ENCODE assay signal across 8 cellular contexts in genomic region chr16:54283735-54284318, GRCh38. TPM values are rescaled to one million over a fixed set of nuclear protein-coding genes. Genes with fewer than 3 reads are reported as not detected.
A peak's percentile ranks its signal among the peaks of the same experiment; 100 is the strongest.
DNase-seq lines count a peak whose midpoint lies in the region; ATAC-seq, FAIRE-seq and TF ChIP-seq lines count a peak whose summit lies in the region.

No MANE protein-coding gene starts in this region.

- H3T11ph ChIP-seq in H9 (ENCODE audit: low read length) = no peak overlapping the region

- no peak overlapping the region for H3K9ac ChIP-seq in H9 (ENCODE audit: extremely low read depth, insufficient read length, low read length)

- no peaks in the 10 kb centered on the region; a peak in 1 of 5 replicates for H3K9me3 Mint-ChIP-seq in H9
- H3K9me3 Mint-ChIP-seq in chondrocyte (ENCODE audit: low read depth) = no peaks in the 10 kb centered on the region

- H3K4me3 Mint-ChIP-seq in H9 (peak overlapping the region; percentile 29 to 60), chondrocyte (ENCODE audit: unreplicated experiment) (peak overlapping the region; percentile 20)

- no peak for TF ChIP-seq RAD21 in A549 (conservative IDR thresholded peaks at IDR 0.05 in 1 of 2, IDR thresholded peaks at IDR 0.05 in 1 of 2)

- H3K4ac ChIP-seq in H9 (ENCODE audit: low read depth, low read length) = no peak overlapping the region

- no peaks in the 10 kb centered on the region; a peak in 1 of 7 replicates for H3K36me3 Mint-ChIP-seq in H9 (ENCODE audit: insufficient read depth in 1 of 3, low read depth in 3 of 3)
- H3K36me3 Mint-ChIP-seq in chondrocyte (ENCODE audit: low read depth) = peaks cover 1% of the 10 kb centered on the region

- H3K79me1 ChIP-seq in H9 (ENCODE audit: insufficient read depth, low read depth, low read length, poor library complexity, severe bottlenecking) = no peaks in the 10 kb centered on the region

- WGBS in A549 (ENCODE audit: missing lambda C conversion rate) = 75% methylated on average over 24 of the region's 31 CpGs
- no CpG with 5 or more reads among the region's 31 CpGs for WGBS in H9 (ENCODE audit: extremely low coverage, insufficient read length, low lambda C conversion rate)

- H3K27ac Mint-ChIP-seq in H9 (no peak overlapping the region), chondrocyte (ENCODE audit: unreplicated experiment) (no peak overlapping the region)

- no peak overlapping the region for H4K5ac ChIP-seq in H9 (ENCODE audit: insufficient read length, low read depth, low read length)

- peak overlapping the region; percentile 92 for H3K4me2 ChIP-seq in A549
- peak overlapping the region; percentile 41 for H3K4me2 ChIP-seq in H9 (ENCODE audit: insufficient read depth, insufficient read length, low read length)

- no peak for DNase-seq in A549 (ENCODE audit: low read depth in 1 of 2, low spot score in 1 of 2)
- no peak for DNase-seq in H9
- DNase-seq in chondrocyte (ENCODE audit: low spot score) = no peak
- peak; percentile 78 for DNase-seq in mesenteric fat pad (ENCODE audit: low spot score)
- no peak for DNase-seq in HTR-8/SVneo (ENCODE audit: insufficient read length, low spot score)
- DNase-seq in UCSD-AML1 (lab: John Stamatoyannopoulos, UW; ENCODE audit: unreplicated experiment) = no peak

- no peaks in the 10 kb centered on the region for H3K79me2 ChIP-seq in H9 (ENCODE audit: insufficient read depth, low read length)

- H3K23me2 ChIP-seq in H9 (ENCODE audit: insufficient read length, low read depth, low read length, poor library complexity, severe bottlenecking) = peaks cover 28% of the 10 kb centered on the region

- H3K4me1 ChIP-seq in A549 = peaks cover 20% of the 10 kb centered on the region; the same call in 1 of the 3 replicates
- no peaks in the 10 kb centered on the region for H3K4me1 ChIP-seq in H9 (ENCODE audit: insufficient read depth, low read length)

- H3K56ac ChIP-seq in H9 (ENCODE audit: insufficient read length, low read depth, low read length) = no peak overlapping the region

- H3K27ac ChIP-seq in A549 (peak overlapping the region in 1 of 2 experiments; percentile 92; a peak in 3 of 6 replicates), H9 (ENCODE audit: insufficient read length, low read depth, low read length) (no peak overlapping the region)

- FAIRE-seq in A549 (lab: Jason Lieb, UNC) = no peak
- no peak for FAIRE-seq in HTR-8/SVneo (lab: Jason Lieb, UNC)

- H3K9me3 ChIP-seq in A549 (no peaks in the 10 kb centered on the region), H9 (ENCODE audit: control insufficient read depth, low read depth, low read length) (no peaks in the 10 kb centered on the region)

- ATAC-seq in A549 (no peak), GM18519 (IDR thresholded peaks at IDR 0.05; ENCODE audit: low FRiP score, unreplicated experiment) (no peak), GM19397 (IDR thresholded peaks at IDR 0.05; ENCODE audit: unreplicated experiment) (no peak)

- peaks cover 91% of the 10 kb centered on the region for H3K27me3 Mint-ChIP-seq in H9 (ENCODE audit: low read depth)
- peaks cover 55% of the 10 kb centered on the region for H3K27me3 Mint-ChIP-seq in chondrocyte (ENCODE audit: low read depth)

- no peak for TF ChIP-seq POLR2A in A549 (IDR thresholded peaks at IDR 0.05; ENCODE audit: low read length)

- peaks cover 62% of the 10 kb centered on the region for H3K27me3 ChIP-seq in H9 (ENCODE audit: insufficient read depth, low read length)

- TF ChIP-seq EP300 in A549 (IDR thresholded peaks at IDR 0.05) = no peak

- H2BK5ac ChIP-seq in H9 (ENCODE audit: insufficient read length, low read length) = no peak overlapping the region

- H2AK5ac ChIP-seq in H9 (ENCODE audit: insufficient read length, low read length) = no peak overlapping the region

- no peak overlapping the region for H4K8ac ChIP-seq in H9 (replicated peaks; ENCODE audit: insufficient read length, low read depth, low read length)

- H3K4me1 Mint-ChIP-seq in H9 = peaks cover 25 to 37% of the 10 kb centered on the region in 2 experiments
- peaks cover 33% of the 10 kb centered on the region for H3K4me1 Mint-ChIP-seq in chondrocyte (ENCODE audit: low read depth)

- H3K4me3 ChIP-seq in A549 = peak overlapping the region; percentile 80

- CTCF ChIA-PET in A549 (lab: Yijun Ruan, JAX) = interaction anchor here (1.4 kb wide), 1 partner anchor 394 kb away, joined by 3 read pairs; no protein-coding TSS in a partner anchor

- H2BK120ac ChIP-seq in H9 (ENCODE audit: low read depth, low read length, poor library complexity, severe bottlenecking) = no peak overlapping the region

- H2AFZ ChIP-seq in H9 (ENCODE audit: low read length) = no peak overlapping the region

- no peak overlapping the region for H2BK20ac ChIP-seq in H9 (ENCODE audit: low read depth, low read length, poor library complexity, severe bottlenecking)

- H3K14ac ChIP-seq in H9 (ENCODE audit: insufficient read depth, low read length) = no peak overlapping the region

- no peak overlapping the region for H3K18ac ChIP-seq in H9 (ENCODE audit: insufficient read length, low read depth, low read length)

- H2BK15ac ChIP-seq in H9 (ENCODE audit: low read depth, low read length) = no peak overlapping the region

- H3K23ac ChIP-seq in H9 (ENCODE audit: insufficient read length, low read depth, low read length) = no peak overlapping the region

- H2BK12ac ChIP-seq in H9 (ENCODE audit: insufficient read length, low read depth, low read length) = no peak overlapping the region

- H4K91ac ChIP-seq in H9 (ENCODE audit: insufficient read length, low read depth, low read length) = no peak overlapping the region

- POLR2A ChIA-PET in A549 (lab: Yijun Ruan, JAX) = no interaction called here

- no peaks in the 10 kb centered on the region for H4K20me1 ChIP-seq in H9 (ENCODE audit: control insufficient read depth, insufficient read depth, insufficient read length)

- TF ChIP-seq CTCF in A549 (IDR thresholded peaks at IDR 0.05) (no peak), H9 (conservative IDR thresholded peaks at IDR 0.05) (no peak), chondrocyte (IDR thresholded peaks at IDR 0.05) (no peak)

TF ChIP-seq in A549, 52 proteins besides CTCF, POLR2A, EP300 and RAD21:
- TF ChIP-seq CHD4 (IDR thresholded peaks at IDR 0.05; ENCODE audit: borderline replicate concordance) = no peak
- no peak for TF ChIP-seq PHF8 (IDR thresholded peaks at IDR 0.05; ENCODE audit: borderline replicate concordance, low read depth)
- no peak for TF ChIP-seq HDAC2 (IDR thresholded peaks at IDR 0.05)
- peak in 1 of 2 experiments; percentile 30; a peak in 1 of 4 replicates for TF ChIP-seq CEBPB (IDR thresholded peaks at IDR 0.05)
- TF ChIP-seq ESRRA (IDR thresholded peaks at IDR 0.05; ENCODE audit: borderline replicate concordance, low read length) = no peak
- TF ChIP-seq HOXB13 (CRISPR knock-in tag; IDR thresholded peaks at IDR 0.05; ENCODE audit: low read depth) = no peak
- no peak for TF ChIP-seq FOXS1 (CRISPR knock-in tag; IDR thresholded peaks at IDR 0.05)
- TF ChIP-seq REST (IDR thresholded peaks at IDR 0.05) = no peak
- no peak for TF ChIP-seq GATA3 (IDR thresholded peaks at IDR 0.05; ENCODE audit: borderline replicate concordance)

RNA-seq across cellular contexts. Expression of gene IRX3, which starts 2.8 kb away (rescaled TPM):
- polyA plus RNA-seq in A549 (2011; rRNA removed) (0.54 and 1.7 TPM in 2 replicates), A549 (2017; fragmentation: RNase III; extraction: RNeasy Plus Mini Kit Qiagen cat#74134 plus additional on column Dnase treatment) (2.6 to 3.7 TPM (median 3.2 TPM) in 3 replicates)
- 1.9 and 2.7 TPM in 2 replicates for polyA plus RNA-seq in A549 (2012; cell fraction: cytosol; rRNA removed)
- polyA plus RNA-seq in A549 (2012; cell fraction: nucleus; rRNA removed) = 2.8 and 3.4 TPM in 2 replicates
- polyA minus RNA-seq in A549 (2011; rRNA and poly(A)+ RNA removed) = 0.45 and 0.54 TPM in 2 replicates
- total RNA-seq in H9 (2021) (1.8 and 2.4 TPM in 2 replicates), chondrocyte (0.47 to 0.85 TPM (median 0.56 TPM) in 3 replicates), mesenteric fat pad (1.4 TPM)
